ENCODE assay signal across 36 cellular contexts in the genomic region with DNA sequence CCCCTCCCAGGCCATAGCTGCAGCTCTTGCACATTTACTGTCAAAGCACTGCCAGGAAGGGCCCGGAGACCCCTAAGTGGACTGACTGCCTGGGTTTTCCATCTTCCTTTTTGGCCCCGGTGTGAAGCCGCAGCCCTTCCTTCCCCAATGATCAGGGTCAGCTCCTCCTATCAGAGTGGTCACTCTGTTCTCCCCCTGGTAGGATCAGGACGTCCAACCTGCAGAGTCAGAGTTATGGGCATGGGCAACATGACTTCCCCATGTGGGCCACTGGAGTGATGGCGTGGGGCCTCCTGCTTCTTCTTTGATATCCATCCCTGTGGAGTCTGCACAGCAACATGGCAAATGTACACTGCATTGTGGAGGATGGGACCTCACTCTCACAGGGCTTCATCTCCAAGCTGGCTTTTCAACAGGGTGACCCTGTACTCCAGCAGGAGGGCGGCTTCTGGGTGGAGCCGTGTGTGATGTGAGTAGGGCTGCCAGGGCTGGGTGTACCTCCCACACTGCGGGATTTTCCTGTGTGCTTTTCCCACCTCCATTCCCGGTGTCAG. TPM values are rescaled to one million over a fixed set of nuclear protein-coding genes. Genes with fewer than 3 reads are reported as not detected.
"Had no signal": no experiment of that assay in that cellular context is flagged by ENCODE, and none has a peak within 500 bp of the region (broad histone marks: within the 10 kb centered on the region; RNA-seq: fewer than 3 reads in every experiment).

No MANE protein-coding gene starts in this region.

- H3K4me1 ChIP-seq: adrenal gland, ascending aorta, left lung, lower lobe of right lung, neural progenitor cell, parathyroid adenoma had no signal

- FAIRE-seq: endometrium had no signal

- DNase-seq: activated CD4-positive, alpha-beta T cell treated with anti-CD3 and anti-CD28 coated beads, Interleukin-2, amount 50 U/mL, for 1 hour; activated CD8-positive, alpha-beta T cell treated with anti-CD3 and anti-CD28 coated beads for 36 hours; activated naive CD4-positive, alpha-beta T cell; activated naive CD8-positive, alpha-beta T cell treated with anti-CD3 and anti-CD28 coated beads for 36 hours; activated T-cell treated with anti-CD3 and anti-CD28 coated beads, Interleukin-2, amount 50 U/mL, for 4 hours; caudate nucleus; dermis blood vessel endothelial cell; effector CD4-positive, alpha-beta T cell; esophagus squamous epithelium; foreskin melanocyte; heart right ventricle; kidney glomerular epithelial cell; lower lobe of right lung; mesenchymal stem cell; natural killer cell; occipital lobe; right cardiac atrium; stimulated activated CD4-positive, alpha-beta T cell treated with anti-CD3 and anti-CD28 coated beads, Interleukin-12 subunit alpha, Interleukin-12 subunit beta, amount 100 ng/mL, for 4 hours; stimulated activated CD4-positive, alpha-beta T cell treated with anti-CD3 and anti-CD28 coated beads, Interleukin-4, amount 100 ng/mL, for 4 hours; stimulated activated CD8-positive, alpha-beta memory T cell treated with anti-CD3 and anti-CD28 coated beads, Interleukin-4, amount 100 ng/mL, for 48 hours; stimulated activated naive CD8-positive, alpha-beta T cell treated with anti-CD3 and anti-CD28 coated beads, Interleukin-15, amount 100 ng/mL, for 72 hours; substantia nigra; T-helper 2 cell; thyroid gland; upper lobe of left lung had no signal

- H3K9me3 ChIP-seq: adrenal gland, ascending aorta, esophagus squamous epithelium, heart right ventricle, left lung, lower lobe of right lung, thyroid gland, upper lobe of left lung had no signal

- H3K36me3 ChIP-seq: adrenal gland, ascending aorta, esophagus squamous epithelium, heart right ventricle, left lung, lower lobe of right lung, neural progenitor cell, thyroid gland, upper lobe of left lung had no signal

- H3K27ac ChIP-seq: adrenal gland, ascending aorta, epithelial cell of prostate, esophagus squamous epithelium, heart right ventricle, left lung, lower lobe of right lung, neural progenitor cell, parathyroid adenoma, thyroid gland, upper lobe of left lung had no signal

- ATAC-seq: activated CD8-positive, alpha-beta T cell treated with anti-CD3 and anti-CD28 coated beads for 36 hours; activated T-cell treated with anti-CD3 and anti-CD28 coated beads, Interleukin-2, amount 50 U/mL, for 4 hours; activated T-helper 17 cell treated with anti-CD3 and anti-CD28 coated beads, Interleukin-2, amount 50 U/mL, for 72 hours; heart right ventricle; left lung; lower lobe of right lung; natural killer cell; right cardiac atrium; stimulated activated memory B cell treated with anti-CD40 and anti-IgM and Interleukin-4, amounts not matched to agents 10 μg/mL and 1 μg/mL and 100 μg/mL, for 72 hours; stimulated activated naive CD8-positive, alpha-beta T cell treated with anti-CD3 and anti-CD28 coated beads, Interleukin-15, amount 100 ng/mL, for 72 hours had no signal

- H3K4me3 ChIP-seq: adrenal gland, ascending aorta, esophagus squamous epithelium, heart right ventricle, left lung, lower lobe of right lung, neural progenitor cell, thyroid gland, upper lobe of left lung had no signal

RNA-seq across cellular contexts. Expression of a gene that starts 6.4 kb away (rescaled TPM):
- total RNA-seq: activated CD8-positive, alpha-beta T cell treated with anti-CD3 and anti-CD28 coated beads for 36 hours; activated naive CD8-positive, alpha-beta T cell treated with anti-CD3 and anti-CD28 coated beads for 36 hours; activated T-cell treated with anti-CD3 and anti-CD28 coated beads, Interleukin-2, amount 50 U/mL, for 4 hours; activated T-helper 17 cell treated with anti-CD3 and anti-CD28 coated beads, Interleukin-2, amount 50 U/mL, for 72 hours; glomerular endothelial cell; natural killer cell; pulmonary artery endothelial cell had no signal
